ENCODE assay signal across 28 cellular contexts in the genomic region with DNA sequence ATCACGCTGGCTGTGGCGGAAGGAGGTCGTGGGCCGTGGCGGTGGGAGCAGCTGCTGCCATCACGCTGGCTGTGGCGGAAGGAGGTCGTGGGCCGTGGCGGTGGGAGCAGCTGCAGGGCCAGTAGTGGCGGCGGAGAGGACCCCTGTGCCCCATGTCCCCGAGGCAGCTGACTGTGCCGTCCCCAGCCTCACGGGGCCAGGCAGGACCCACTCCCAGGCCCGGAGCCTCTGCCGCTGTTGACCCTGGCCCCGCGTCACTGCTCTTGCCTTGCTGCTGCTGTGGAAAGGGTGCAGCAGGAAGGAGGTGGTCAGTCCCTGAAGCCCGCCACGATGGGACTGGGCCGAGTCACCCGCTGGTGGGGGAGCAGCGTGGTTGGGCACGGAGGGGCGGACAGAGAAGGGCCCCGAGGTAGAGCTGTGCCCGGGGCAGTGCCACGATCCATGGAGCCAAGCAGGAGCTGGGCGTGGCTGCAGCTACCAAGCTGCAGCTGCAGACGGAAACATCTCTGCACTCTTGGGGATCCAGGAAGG.
"Had no signal": no experiment of that assay in that cellular context is flagged by ENCODE, and none has a peak within 500 bp of the region (broad histone marks: within the 10 kb centered on the region; RNA-seq: fewer than 3 reads in every experiment).

No MANE protein-coding gene starts in this region.

- H3K27me3 ChIP-seq: body of pancreas, breast epithelium, MG63, Peyer's patch had no signal

- H3K4me1 ChIP-seq: body of pancreas, breast epithelium, Peyer's patch had no signal

- H3K9me3 ChIP-seq: body of pancreas, breast epithelium, MG63, Peyer's patch had no signal

- H3K36me3 ChIP-seq: breast epithelium, MG63 had no signal

- FAIRE-seq: astrocyte, TTC549 had no signal

- H3K4me3 ChIP-seq: body of pancreas, breast epithelium, MG63, Peyer's patch, SK-N-MC had no signal

- DNase-seq: activated CD4-positive, alpha-beta T cell treated with anti-CD3 and anti-CD28 coated beads, Interleukin-2, amount 10 ng/mL, durations not matched to agents 24 days and 14 days; activated CD4-positive, alpha-beta T cell treated with anti-CD3 and anti-CD28 coated beads, Interleukin-2, amount 50 U/mL, for 4 hours; activated CD8-positive, alpha-beta T cell treated with anti-CD3 and anti-CD28 coated beads for 36 hours; activated gamma-delta T cell; activated naive CD4-positive, alpha-beta T cell treated with Interleukin-2 at 50 U/mL for 16 hours; activated naive CD8-positive, alpha-beta T cell treated with anti-CD3 and anti-CD28 coated beads, Interleukin-2, amount 10 ng/mL, durations not matched to agents 7 days and 5 days; activated T-cell treated with anti-CD3 and anti-CD28 coated beads, Interleukin-2, amount 50 U/mL, for 1 hour; activated T-cell treated with anti-CD3 and anti-CD28 coated beads, Interleukin-2, amount 50 U/mL, for 72 hours; amygdala; body of pancreas; Kasumi-1; KG1; MG63; NCI-H1092; NCI-H1436 treated with DMSO at 0.1 percent for 48 hours; NCI-H1694 treated with DMSO at 0.1 percent for 48 hours; NCI-H2029; NCI-H510A; NCI-H526; NCI-H748 treated with DMSO at 0.1 percent for 48 hours; NK-92 treated with Interleukin-12 subunit alpha and Interleukin-12 subunit beta, amount 100 ng/mL, for 24 hours; PC-3; Peyer's patch; RPMI8226 had no signal

- H3K27ac ChIP-seq: body of pancreas, breast epithelium, Peyer's patch, SK-N-MC had no signal

- ATAC-seq: activated CD8-positive, alpha-beta T cell treated with anti-CD3 and anti-CD28 coated beads for 36 hours; activated T-cell treated with anti-CD3 and anti-CD28 coated beads, Interleukin-2, amount 50 U/mL, for 72 hours; body of pancreas; PC-3 had no signal
